ENCODE assay signal across 10 cellular contexts in genomic region chr2:158600155-158600802, GRCh38.
DNase-seq lines count a peak whose midpoint lies in the region; ATAC-seq and TF ChIP-seq lines count a peak whose summit lies in the region.
"Had no signal": no experiment of that assay in that cellular context is flagged by ENCODE, and none has a peak within 500 bp of the region (broad histone marks: within the 10 kb centered on the region; RNA-seq: fewer than 3 reads in every experiment).

No MANE protein-coding gene starts in this region.

- intact Hi-C loops in activated T-helper 2 cell treated with anti-CD3 and anti-CD28 coated beads, Interferon-gamma antibody, Interleukin-2, Interleukin-4, amounts not matched to agents 10 μg/mL and 5 μg/mL and 100 μg/mL, durations not matched to agents 14 hours and 24 hours and 36 hours (cut with micrococcal nuclease): no loop called here

- peak; percentile 95 for DNase-seq in EH (ENCODE audit: low read depth)
- DNase-seq in RWPE2 (ENCODE audit: low spot score): peak; percentile 72
- DNase-seq in foreskin fibroblast: peak; percentile 91 to 95
- no peak for DNase-seq in progenitor cell of endocrine pancreas (ENCODE audit: low spot score, unreplicated experiment)
- DNase-seq in SHP77 treated with DMSO at 0.1 percent for 48 hours (lab: John Stamatoyannopoulos, UW): no peak
- DNase-seq in NOMO-1 treated with dmso at 0.1 percent for 144 hours (lab: John Stamatoyannopoulos, UW; ENCODE audit: unreplicated experiment): no peak
- no peak for DNase-seq in activated T-helper 2 cell treated with anti-CD3 and anti-CD28 coated beads, Interferon-gamma antibody, Interleukin-2, Interleukin-4, amounts not matched to agents 10 μg/mL and 5 μg/mL and 100 μg/mL, durations not matched to agents 14 hours and 24 hours and 36 hours (ENCODE audit: low spot score)
- DNase-seq: GF-D8, NCI-H2107 had no signal

- TF ChIP-seq CTCF in RWPE2 (IDR thresholded peaks at IDR 0.05; ENCODE audit: poor library complexity, severe bottlenecking) (no peak), foreskin fibroblast (IDR thresholded peaks at IDR 0.05; ENCODE audit: low read depth, low read length) (no peak), progenitor cell of endocrine pancreas (IDR thresholded peaks at IDR 0.05; ENCODE audit: unreplicated experiment) (no peak)

- ATAC-seq in RWPE2 (ENCODE audit: low read depth) (peak; percentile 91), GM21515 (IDR thresholded peaks at IDR 0.05; ENCODE audit: unreplicated experiment) (no peak)

- no peaks in the 10 kb centered on the region for H3K27me3 Mint-ChIP-seq in progenitor cell of endocrine pancreas
- H3K27me3 Mint-ChIP-seq in activated T-helper 2 cell treated with anti-CD3 and anti-CD28 coated beads, Interferon-gamma antibody, Interleukin-2, Interleukin-4, amounts not matched to agents 10 μg/mL and 5 μg/mL and 100 μg/mL, durations not matched to agents 14 hours and 24 hours and 36 hours (ENCODE audit: low read depth): no peaks in the 10 kb centered on the region

- no peaks in the 10 kb centered on the region for H3K9me3 ChIP-seq in RWPE2 (ENCODE audit: severe bottlenecking)

- peaks cover 30% of the 10 kb centered on the region for H3K4me1 ChIP-seq in RWPE2 (ENCODE audit: insufficient read depth, poor library complexity, severe bottlenecking)

- no peak overlapping the region for H3K4me3 ChIP-seq in RWPE2 (ENCODE audit: severe bottlenecking)
- no peak overlapping the region for H3K4me3 ChIP-seq in foreskin fibroblast (ENCODE audit: low read depth in 1 of 2, low read length in 2 of 2)

- peaks cover 10% of the 10 kb centered on the region for H3K4me1 Mint-ChIP-seq in progenitor cell of endocrine pancreas (ENCODE audit: low read depth)
- peaks cover 1% of the 10 kb centered on the region for H3K4me1 Mint-ChIP-seq in activated T-helper 2 cell treated with anti-CD3 and anti-CD28 coated beads, Interferon-gamma antibody, Interleukin-2, Interleukin-4, amounts not matched to agents 10 μg/mL and 5 μg/mL and 100 μg/mL, durations not matched to agents 14 hours and 24 hours and 36 hours (ENCODE audit: low read depth)

- H3K36me3 ChIP-seq in RWPE2 (ENCODE audit: low read depth): peaks cover 7% of the 10 kb centered on the region; the same call in 1 of the 2 replicates

- H3K27me3 ChIP-seq in RWPE2 (ENCODE audit: insufficient read depth, poor library complexity, severe bottlenecking): no peaks in the 10 kb centered on the region

- peak overlapping the region; percentile 57 for H3K27ac Mint-ChIP-seq in progenitor cell of endocrine pancreas
- no peak overlapping the region for H3K27ac Mint-ChIP-seq in activated T-helper 2 cell treated with anti-CD3 and anti-CD28 coated beads, Interferon-gamma antibody, Interleukin-2, Interleukin-4, amounts not matched to agents 10 μg/mL and 5 μg/mL and 100 μg/mL, durations not matched to agents 14 hours and 24 hours and 36 hours

- peak overlapping the region; percentile 93 for H3K27ac ChIP-seq in RWPE2 (ENCODE audit: poor library complexity, severe bottlenecking)

- H3K36me3 Mint-ChIP-seq in progenitor cell of endocrine pancreas (ENCODE audit: insufficient read depth): no peaks in the 10 kb centered on the region
- no peaks in the 10 kb centered on the region for H3K36me3 Mint-ChIP-seq in activated T-helper 2 cell treated with anti-CD3 and anti-CD28 coated beads, Interferon-gamma antibody, Interleukin-2, Interleukin-4, amounts not matched to agents 10 μg/mL and 5 μg/mL and 100 μg/mL, durations not matched to agents 14 hours and 24 hours and 36 hours (ENCODE audit: low read depth)

- H3K4me3 Mint-ChIP-seq in progenitor cell of endocrine pancreas (ENCODE audit: low read depth): no peak overlapping the region
- no peak overlapping the region for H3K4me3 Mint-ChIP-seq in activated T-helper 2 cell treated with anti-CD3 and anti-CD28 coated beads, Interferon-gamma antibody, Interleukin-2, Interleukin-4, amounts not matched to agents 10 μg/mL and 5 μg/mL and 100 μg/mL, durations not matched to agents 14 hours and 24 hours and 36 hours (ENCODE audit: low read depth)

- H3K9me3 Mint-ChIP-seq in progenitor cell of endocrine pancreas (ENCODE audit: low read depth): no peaks in the 10 kb centered on the region
- no peaks in the 10 kb centered on the region for H3K9me3 Mint-ChIP-seq in activated T-helper 2 cell treated with anti-CD3 and anti-CD28 coated beads, Interferon-gamma antibody, Interleukin-2, Interleukin-4, amounts not matched to agents 10 μg/mL and 5 μg/mL and 100 μg/mL, durations not matched to agents 14 hours and 24 hours and 36 hours

Comparison
In these comparisons a context has a peak if more than half of its experiments do, and no peak if none do; other contexts are left out.
1. DNase-seq: peak in EH (single experiment), RWPE2 (single experiment) and foreskin fibroblast (2 of 2); none in progenitor cell of endocrine pancreas (single experiment), SHP77 treated with DMSO at 0.1 percent for 48 hours (single experiment), NOMO-1 treated with dmso at 0.1 percent for 144 hours (single experiment) and activated T-helper 2 cell treated with anti-CD3 and anti-CD28 coated beads, Interferon-gamma antibody, Interleukin-2, Interleukin-4, amounts not matched to agents 10 μg/mL and 5 μg/mL and 100 μg/mL, durations not matched to agents 14 hours and 24 hours and 36 hours (single experiment).